In genomic region chr11:68003846-68004550, GRCh38 we compare ENCODE assay signal across 8 cellular contexts. TPM values are rescaled to one million over a fixed set of nuclear protein-coding genes. Genes with fewer than 3 reads are reported as not detected.
DNase-seq lines count a peak whose midpoint lies in the region; ATAC-seq and TF ChIP-seq lines count a peak whose summit lies in the region.

UNC93B1 (minus strand) TSS chr11:68004097; CDS start chr11:68004043, 54 bp downstream.

- peak within 1 kb of the TSS; percentile 58 for H3K4ac ChIP-seq in neuronal stem cell (ENCODE audit: low read length)

- H2BK120ac ChIP-seq in neuronal stem cell (ENCODE audit: low read depth, low read length), result peak within 1 kb of the TSS; percentile 91

- H3K27ac Mint-ChIP-seq in activated T-helper 17 cell treated with anti-CD3 and anti-CD28 coated beads, Interleukin-2, amount 50 U/mL, for 72 hours, result peak within 1 kb of the TSS; percentile 46

- no peaks in the 10 kb centered on the region for H3K36me3 Mint-ChIP-seq in activated T-helper 17 cell treated with anti-CD3 and anti-CD28 coated beads, Interleukin-2, amount 50 U/mL, for 72 hours (ENCODE audit: low read depth)

- no peaks in the 10 kb centered on the region for H3K36me3 ChIP-seq in neuronal stem cell (replicated peaks in 1 of 2; ENCODE audit: control insufficient read depth in 2 of 2, insufficient read depth in 2 of 2, low read length in 2 of 2)

- POLR2A ChIA-PET in RWPE1 (lab: Yijun Ruan, JAX; ENCODE audit: low non-redundant PET), result no interaction called here

- WGBS in neuronal stem cell (ENCODE audit: extremely low coverage in 2 of 2, insufficient read length in 2 of 2, insufficient replicate concordance in 1 of 2), 2 donors, result no CpG with 5 or more reads among the region's 64 CpGs

- no peaks in the 10 kb centered on the region for H3K9me3 Mint-ChIP-seq in activated T-helper 17 cell treated with anti-CD3 and anti-CD28 coated beads, Interleukin-2, amount 50 U/mL, for 72 hours

- H3K9me3 ChIP-seq in neuronal stem cell (replicated peaks in 1 of 2; ENCODE audit: control insufficient read depth in 2 of 2, insufficient read depth in 1 of 2, low read depth in 1 of 2, low read length in 2 of 2), result no peaks in the 10 kb centered on the region

- ATAC-seq in GM18909 (IDR thresholded peaks at IDR 0.05; ENCODE audit: poor library complexity, unreplicated experiment) (peak; percentile 57), HG03460 (IDR thresholded peaks at IDR 0.05; ENCODE audit: unreplicated experiment) (peak; percentile 33)
- peak; percentile 98 for ATAC-seq in activated T-helper 17 cell treated with anti-CD3 and anti-CD28 coated beads, Interleukin-2, amount 50 U/mL, for 72 hours (replicated peaks)

- peak; percentile 89 for DNase-seq in AG08395 (ENCODE audit: low spot score)
- peak; percentile 64 for DNase-seq in RWPE1 (ENCODE audit: low spot score)
- DNase-seq in fibroblast of villous mesenchyme (ENCODE audit: low read depth), result peak; percentile 78
- DNase-seq in neuronal stem cell (ENCODE audit: low spot score), result peak; percentile 47

- H3K27me3 Mint-ChIP-seq in activated T-helper 17 cell treated with anti-CD3 and anti-CD28 coated beads, Interleukin-2, amount 50 U/mL, for 72 hours, result no peaks in the 10 kb centered on the region

- H3K27ac ChIP-seq in RWPE1, result peak within 1 kb of the TSS; percentile 61
- no peak within 1 kb of the TSS for H3K27ac ChIP-seq in neuronal stem cell (replicated peaks; ENCODE audit: low read length)

- H2AFZ ChIP-seq in neuronal stem cell (ENCODE audit: low read length), result peak within 1 kb of the TSS; percentile 71

- H3K4me3 ChIP-seq in fibroblast of villous mesenchyme (ENCODE audit: low read depth, low read length) (peak within 1 kb of the TSS; percentile 66), neuronal stem cell (ENCODE audit: low read length in 2 of 2) (peak within 1 kb of the TSS; percentile 37 to 86)

- peak within 1 kb of the TSS; percentile 81 for H3K9ac ChIP-seq in neuronal stem cell (ENCODE audit: low read depth, low read length, poor library complexity)

- peak within 1 kb of the TSS; percentile 53 for H4K91ac ChIP-seq in neuronal stem cell (ENCODE audit: low read depth, low read length, poor library complexity)

- H4K8ac ChIP-seq in neuronal stem cell (ENCODE audit: low read depth, low read length), result peak within 1 kb of the TSS; percentile 65

- peak within 1 kb of the TSS; percentile 94 for H3K4me2 ChIP-seq in neuronal stem cell (ENCODE audit: insufficient read depth, low read length, poor library complexity, severe bottlenecking)

- peak within 1 kb of the TSS; percentile 99 for H2BK12ac ChIP-seq in neuronal stem cell (ENCODE audit: low read length)

- H2AK5ac ChIP-seq in neuronal stem cell (ENCODE audit: low read depth, low read length), result peak within 1 kb of the TSS; percentile 97

- TF ChIP-seq CTCF in RWPE1 (conservative IDR thresholded peaks at IDR 0.05; ENCODE audit: low read depth) (no peak), fibroblast of villous mesenchyme (IDR thresholded peaks at IDR 0.05; ENCODE audit: insufficient read depth, low read depth, low read length) (no peak), subcutaneous adipose tissue (IDR thresholded peaks at IDR 0.05; ENCODE audit: low read depth) (no peak)

- CTCF ChIA-PET in RWPE1 (lab: Yijun Ruan, JAX), result interaction anchor here (0.5 to 1.5 kb wide), 4 partner anchors 16 to 242 kb away, joined by 3 to 6 read pairs (median 4); no protein-coding TSS in a partner anchor

- peaks cover 6% of the 10 kb centered on the region for H3K79me1 ChIP-seq in neuronal stem cell (ENCODE audit: low read depth, low read length)

- H2BK15ac ChIP-seq in neuronal stem cell (ENCODE audit: low read length), result peak within 1 kb of the TSS; percentile 100

- peak within 1 kb of the TSS; percentile 95 for H3K23ac ChIP-seq in neuronal stem cell (ENCODE audit: low read depth, low read length, poor library complexity)

- peaks cover 0 to 12% (median 0%) of the 10 kb centered on the region in 3 experiments for H3K27me3 ChIP-seq in neuronal stem cell (ENCODE audit: control insufficient read depth in 3 of 3, insufficient read depth in 3 of 3, low read depth in 1 of 3, low read length in 3 of 3)

- H3K4me3 Mint-ChIP-seq in activated T-helper 17 cell treated with anti-CD3 and anti-CD28 coated beads, Interleukin-2, amount 50 U/mL, for 72 hours, result peak within 1 kb of the TSS; percentile 72

- H3K18ac ChIP-seq in neuronal stem cell (ENCODE audit: low read length), result peak within 1 kb of the TSS; percentile 95

- no peak within 1 kb of the TSS for H2BK5ac ChIP-seq in neuronal stem cell (ENCODE audit: low read length)

- peaks cover 11 to 18% of the 10 kb centered on the region in 2 donors for H3K4me1 ChIP-seq in neuronal stem cell (ENCODE audit: control insufficient read depth in 2 of 2, insufficient read depth in 1 of 2, low read depth in 1 of 2, low read length in 2 of 2)

- H3K14ac ChIP-seq in neuronal stem cell (ENCODE audit: low read length), result peak within 1 kb of the TSS; percentile 89

- H3K4me1 Mint-ChIP-seq in activated T-helper 17 cell treated with anti-CD3 and anti-CD28 coated beads, Interleukin-2, amount 50 U/mL, for 72 hours, result no peaks in the 10 kb centered on the region

RNA-seq across cellular contexts. Expression of gene UNC93B1, which starts in this region (rescaled TPM):
- 10 to 100 TPM; 13.1 to 14.8 TPM for total RNA-seq in activated T-helper 17 cell treated with anti-CD3 and anti-CD28 coated beads, Interleukin-2, amount 50 U/mL, for 72 hours
- total RNA-seq in fibroblast of villous mesenchyme, result 14.7 and 17.7 TPM in 2 replicates
- 4.9 TPM for polyA plus RNA-seq in neuronal stem cell (2013, experiment 1 of 2)
- polyA plus RNA-seq in neuronal stem cell (2013, experiment 2 of 2), result 4.6 TPM
- total RNA-seq in subcutaneous adipose tissue, result 10 to 100 TPM; 30.7 to 94.0 (median 47.4) TPM

Comparison
In these comparisons a context has a peak if more than half of its experiments do, and no peak if none do; other contexts are left out.
1. ATAC-seq: peak in every context shown above with its lines; median percentile 98 in activated T-helper 17 cell treated with anti-CD3 and anti-CD28 coated beads, Interleukin-2, amount 50 U/mL, for 72 hours; 57 in GM18909; 33 in HG03460.